ENCODE assay signal across 10 cellular contexts in genomic region chr7:47454066-47454950, GRCh38.
A peak's percentile ranks its signal among the peaks of the same experiment; 100 is the strongest.
DNase-seq lines count a peak whose midpoint lies in the region; ATAC-seq and TF ChIP-seq lines count a peak whose summit lies in the region.
"Had no signal": no experiment of that assay in that cellular context is flagged by ENCODE, and none has a peak within 500 bp of the region (broad histone marks: within the 10 kb centered on the region; RNA-seq: fewer than 3 reads in every experiment).

No MANE protein-coding gene starts in this region.

- H3K4me1 ChIP-seq in adrenal gland (replicated peaks in 1 of 2): peaks cover 37 to 74% of the 10 kb centered on the region in 2 donors
- peaks cover 0 to 75% (median 36%) of the 10 kb centered on the region in 4 donors for H3K4me1 ChIP-seq in right lobe of liver
- peaks cover 6 to 65% (median 52%) of the 10 kb centered on the region in 5 donors for H3K4me1 ChIP-seq in subcutaneous abdominal adipose tissue (ENCODE audit: control insufficient read depth in 5 of 5, insufficient read depth in 5 of 5, low read length in 5 of 5)

- H3K36me3 ChIP-seq in adrenal gland (replicated peaks in 1 of 2): no peaks in the 10 kb centered on the region
- no peaks in the 10 kb centered on the region for H3K36me3 ChIP-seq in right lobe of liver
- H3K36me3 ChIP-seq in subcutaneous abdominal adipose tissue (ENCODE audit: control insufficient read depth in 5 of 5, insufficient read depth in 5 of 5, low read length in 5 of 5): peaks cover 0 to under 1% (median 0%) of the 10 kb centered on the region in 5 donors

- no peak for TF ChIP-seq POLR2A in adrenal gland (IDR thresholded peaks at IDR 0.05)
- TF ChIP-seq POLR2A in right lobe of liver (IDR thresholded peaks at IDR 0.05): no peak

- DNase-seq in H4 (ENCODE audit: low spot score): peak; percentile 40
- no peak for DNase-seq in adrenal gland
- no peak for DNase-seq in right lobe of liver
- DNase-seq in activated naive CD4-positive, alpha-beta T cell treated with anti-CD3 and anti-CD28 coated beads, Interleukin-2, amount 50 U/mL, for 16 hours: no peak
- DNase-seq in GM03348 (ENCODE audit: low spot score): no peak
- DNase-seq in activated T-cell treated with anti-CD3 and anti-CD28 coated beads, Interleukin-2, amount 50 U/mL, for 48 hours: no peak
- DNase-seq: NCI-H524 treated with DMSO at 0.1 percent for 48 hours had no signal

- no peaks in the 10 kb centered on the region for H3K9me3 ChIP-seq in adrenal gland (replicated peaks in 1 of 3)
- H3K9me3 ChIP-seq in right lobe of liver: no peaks in the 10 kb centered on the region
- no peaks in the 10 kb centered on the region for H3K9me3 ChIP-seq in subcutaneous abdominal adipose tissue (ENCODE audit: control insufficient read depth in 5 of 5, low read length in 5 of 5)

- 76 to 80% (median 76%) methylated on average over 9 to 13 of the region's 13 CpGs for WGBS in adrenal gland, 4 donors
- WGBS in right lobe of liver (ENCODE audit: insufficient coverage, low coverage, low lambda C conversion rate, missing lambda C conversion rate): 44% methylated on average over 3 of the region's 13 CpGs

- peak overlapping the region in 4 of 5 donors; percentile 63 to 73 (median 67) for H3K9ac ChIP-seq in subcutaneous abdominal adipose tissue (ENCODE audit: low read length in 5 of 5)

- intact Hi-C loops in adrenal gland (cut with DNase I): no loop called here
- intact Hi-C loops in right lobe of liver (cut with DNase I): no loop called here

- ATAC-seq in right lobe of liver (no peak), HG03378 (IDR thresholded peaks at IDR 0.05; ENCODE audit: unreplicated experiment) (no peak)
- ATAC-seq: activated naive CD4-positive, alpha-beta T cell treated with anti-CD3 and anti-CD28 coated beads, Interleukin-2, amount 50 U/mL, for 72 hours had no signal

- no peak overlapping the region for H3K4me3 ChIP-seq in adrenal gland
- H3K4me3 ChIP-seq in right lobe of liver: no peak overlapping the region
- no peak overlapping the region for H3K4me3 ChIP-seq in subcutaneous abdominal adipose tissue (ENCODE audit: low read depth in 1 of 5, low read length in 5 of 5)

- H3K27me3 ChIP-seq in adrenal gland (no peaks in the 10 kb centered on the region), right lobe of liver (no peaks in the 10 kb centered on the region), subcutaneous abdominal adipose tissue (ENCODE audit: control insufficient read depth in 5 of 5, insufficient read depth in 4 of 5, low read length in 5 of 5) (no peaks in the 10 kb centered on the region)

- no peak for TF ChIP-seq CTCF in adrenal gland (IDR thresholded peaks at IDR 0.05)
- no peak for TF ChIP-seq CTCF in right lobe of liver (IDR thresholded peaks at IDR 0.05)

- peak overlapping the region; percentile 65 to 98 (median 87) for H3K27ac ChIP-seq in adrenal gland
- peak overlapping the region; percentile 16 to 92 (median 74) for H3K27ac ChIP-seq in right lobe of liver
- peak overlapping the region; percentile 97 for H3K27ac ChIP-seq in subcutaneous abdominal adipose tissue (ENCODE audit: low read depth, low read length)
